8 cellular contexts compared by ENCODE assay signal in genomic region chr4:40057540-40058091, GRCh38. TPM values are rescaled to one million over a fixed set of nuclear protein-coding genes. Genes with fewer than 3 reads are reported as not detected.
DNase-seq lines count a peak whose midpoint lies in the region; ATAC-seq and TF ChIP-seq lines count a peak whose summit lies in the region.

No MANE protein-coding gene starts in this region.

- POLR2A ChIA-PET in Panc1 (lab: Charles Lee): interaction anchor here (0.5 to 0.6 kb wide), 3 partner anchors 15 to 185 kb away, joined by 3 to 5 read pairs (median 4); no protein-coding TSS in a partner anchor
- POLR2A ChIA-PET in naive thymus-derived CD4-positive, alpha-beta T cell (lab: Charles Lee): interaction anchor here (0.5 to 1.7 kb wide), 7 partner anchors 9 to 260 kb away, joined by 3 to 7 read pairs (median 3); no protein-coding TSS in a partner anchor

- H3K4me2 ChIP-seq in DND-41 (ENCODE audit: insufficient read depth, low read length): peak overlapping the region; percentile 85
- peak overlapping the region; percentile 94 for H3K4me2 ChIP-seq in fibroblast of lung (ENCODE audit: extremely low read depth, insufficient read depth, low read length)

- CTCF ChIA-PET in Panc1 (lab: Charles Lee): no interaction called here
- CTCF ChIA-PET in naive thymus-derived CD4-positive, alpha-beta T cell (lab: Charles Lee): interaction anchor here (0.8 to 1.5 kb wide), 3 partner anchors 63 to 260 kb away, joined by 4 to 10 read pairs (median 4); no protein-coding TSS in a partner anchor

- H3K4me1 ChIP-seq in DND-41 (ENCODE audit: insufficient read depth, low read length) (peaks cover 45% of the 10 kb centered on the region), Panc1 (ENCODE audit: control insufficient read depth, insufficient read depth, low read length) (peaks cover 6% of the 10 kb centered on the region; the same call in 1 of the 2 replicates), fibroblast of lung (ENCODE audit: control insufficient read depth, extremely low read depth, insufficient read depth, low read length) (no peaks in the 10 kb centered on the region)
- peaks cover 14 to 15% of the 10 kb centered on the region in 2 donors for H3K4me1 ChIP-seq in naive thymus-derived CD4-positive, alpha-beta T cell (ENCODE audit: control insufficient read depth in 2 of 2, insufficient read depth in 2 of 2, low read length in 2 of 2)

- ATAC-seq in DND-41 (ENCODE audit: insufficient read depth, low read depth) (peak; percentile 77), GM21737 (IDR thresholded peaks at IDR 0.05; ENCODE audit: unreplicated experiment) (peak; percentile 59), Panc1 (peak; percentile 83)
- ATAC-seq in naive thymus-derived CD4-positive, alpha-beta T cell: peak; percentile 80
- peak; percentile 79 for ATAC-seq in stimulated activated naive CD8-positive, alpha-beta T cell treated with anti-CD3 and anti-CD28 coated beads, Interleukin-15, Interleukin-2, amounts not matched to agents 100 U/mL and 50 U/mL, for 24 hours

- H2AFZ ChIP-seq in DND-41 (ENCODE audit: low read depth, low read length): peak overlapping the region; percentile 83
- H2AFZ ChIP-seq in fibroblast of lung (ENCODE audit: low read length): peak overlapping the region; percentile 75

- H4K20me1 ChIP-seq in DND-41 (ENCODE audit: insufficient read depth, low read length) (peaks cover 16% of the 10 kb centered on the region), fibroblast of lung (ENCODE audit: control insufficient read depth, extremely low read depth, insufficient read depth, low read length) (no peaks in the 10 kb centered on the region)

- H3K79me2 ChIP-seq in DND-41 (ENCODE audit: insufficient read depth, low read length): peaks cover 58% of the 10 kb centered on the region
- H3K79me2 ChIP-seq in fibroblast of lung (ENCODE audit: control insufficient read depth, insufficient read depth, low read length): no peaks in the 10 kb centered on the region

- H3K9ac ChIP-seq in DND-41 (ENCODE audit: low read depth, low read length) (peak overlapping the region; percentile 100), fibroblast of lung (ENCODE audit: insufficient read depth, low read length) (peak overlapping the region; percentile 97)

- H3K9me3 ChIP-seq in DND-41 (ENCODE audit: insufficient read depth, low read length, severe bottlenecking) (no peaks in the 10 kb centered on the region), Panc1 (ENCODE audit: control insufficient read depth, insufficient read depth, low read depth, low read length) (no peaks in the 10 kb centered on the region), fibroblast of lung (ENCODE audit: control insufficient read depth, insufficient read depth, low read depth, low read length) (no peaks in the 10 kb centered on the region)
- no peaks in the 10 kb centered on the region for H3K9me3 ChIP-seq in naive thymus-derived CD4-positive, alpha-beta T cell (ENCODE audit: control insufficient read depth in 2 of 3, low read length in 3 of 3)

- no peaks in the 10 kb centered on the region for H3K27me3 Mint-ChIP-seq in activated T-helper 1 cell treated with anti-CD3 and anti-CD28 coated beads, Interleukin-12 subunit alpha, Interleukin-12 subunit beta, Interleukin-2, Interleukin-4 antibody, amounts not matched to agents 30 ng/mL and 10 ng/mL and 1 ng/mL, durations not matched to agents 14 hours and 24 hours and 36 hours (ENCODE audit: insufficient read depth)
- H3K27me3 Mint-ChIP-seq in naive thymus-derived CD4-positive, alpha-beta T cell: peaks cover 0 to 6% (median 0%) of the 10 kb centered on the region in 5 donors

- intact Hi-C loops in Panc1 (cut with micrococcal nuclease; ENCODE audit: unreplicated experiment): loop anchor here (10.0 kb wide), 1 partner anchor 257 kb away; no protein-coding TSS in a partner anchor
- intact Hi-C loops in activated T-helper 1 cell treated with anti-CD3 and anti-CD28 coated beads, Interleukin-12 subunit alpha, Interleukin-12 subunit beta, Interleukin-2, Interleukin-4 antibody, amounts not matched to agents 30 ng/mL and 10 ng/mL and 1 ng/mL, durations not matched to agents 14 hours and 24 hours and 36 hours (cut with micrococcal nuclease): loop anchor here (1.0 to 10.0 kb wide), 10 partner anchors 65 to 1923 kb away; partner anchors contain the start of genes LIAS, RBM47, RPL9 and UBE2K
- intact Hi-C loops in naive thymus-derived CD4-positive, alpha-beta T cell (cut with micrococcal nuclease): loop anchor here (1.0 to 10.0 kb wide), 22 partner anchors 65 to 1923 kb away; partner anchors contain the start of genes LIAS (in 2 of the 2), RPL9 (in 2 of the 2), RFC1 (in 1 of the 2) and SMIM14 (in 1 of the 2)

- peaks cover 47% of the 10 kb centered on the region for H3K4me1 Mint-ChIP-seq in activated T-helper 1 cell treated with anti-CD3 and anti-CD28 coated beads, Interleukin-12 subunit alpha, Interleukin-12 subunit beta, Interleukin-2, Interleukin-4 antibody, amounts not matched to agents 30 ng/mL and 10 ng/mL and 1 ng/mL, durations not matched to agents 14 hours and 24 hours and 36 hours (ENCODE audit: low read depth)
- peaks cover 24 to 54% (median 42%) of the 10 kb centered on the region in 7 donors for H3K4me1 Mint-ChIP-seq in naive thymus-derived CD4-positive, alpha-beta T cell

- in situ Hi-C loops in Panc1 (cut with HindIII; ENCODE audit: low pct_unique_long_range_greater_than_20kb, low sequenced_read_pairs): no loop called here

- H3K4me3 Mint-ChIP-seq in activated T-helper 1 cell treated with anti-CD3 and anti-CD28 coated beads, Interleukin-12 subunit alpha, Interleukin-12 subunit beta, Interleukin-2, Interleukin-4 antibody, amounts not matched to agents 30 ng/mL and 10 ng/mL and 1 ng/mL, durations not matched to agents 14 hours and 24 hours and 36 hours: peak overlapping the region; percentile 96
- peak overlapping the region; percentile 91 to 100 (median 97) for H3K4me3 Mint-ChIP-seq in naive thymus-derived CD4-positive, alpha-beta T cell

- no peak for TF ChIP-seq CTCF in DND-41 (IDR thresholded peaks at IDR 0.05; ENCODE audit: borderline replicate concordance, extremely low read depth, low read length, poor library complexity, severe bottlenecking)
- no peak for TF ChIP-seq CTCF in Panc1 (IDR thresholded peaks at IDR 0.05)
- TF ChIP-seq CTCF in fibroblast of lung (conservative IDR thresholded peaks at IDR 0.05 in 1 of 2, IDR thresholded peaks at IDR 0.05 in 1 of 2; ENCODE audit: low read depth in 1 of 2, low read length in 2 of 2): no peak

- DNase-seq in DND-41 (peak; percentile 86), KG1 (lab: John Stamatoyannopoulos, UW) (peak; percentile 80), Panc1 (ENCODE audit: low read depth, low spot score) (peak; percentile 76), fibroblast of lung (ENCODE audit: low read depth in 2 of 2) (peak; percentile 96 to 97)
- peak; percentile 73 for DNase-seq in activated T-helper 1 cell treated with anti-CD3 and anti-CD28 coated beads, Interleukin-12 subunit alpha, Interleukin-12 subunit beta, Interleukin-2, Interleukin-4 antibody, amounts not matched to agents 30 ng/mL and 10 ng/mL and 1 ng/mL, durations not matched to agents 14 hours and 24 hours and 36 hours (ENCODE audit: low spot score)
- DNase-seq in naive thymus-derived CD4-positive, alpha-beta T cell: peak; percentile 17 to 84 (median 78)
- peak; percentile 63 for DNase-seq in stimulated activated naive CD8-positive, alpha-beta T cell treated with anti-CD3 and anti-CD28 coated beads, Interleukin-15, Interleukin-2, amounts not matched to agents 100 U/mL and 50 U/mL, for 24 hours

- no peaks in the 10 kb centered on the region for H3K27me3 ChIP-seq in DND-41 (ENCODE audit: insufficient read depth, low read length, poor library complexity)
- no peaks in the 10 kb centered on the region for H3K27me3 ChIP-seq in Panc1 (ENCODE audit: control insufficient read depth, insufficient read depth, low read length)
- H3K27me3 ChIP-seq in fibroblast of lung (ENCODE audit: control insufficient read depth, insufficient read depth, low read length): no peaks in the 10 kb centered on the region
- H3K27me3 ChIP-seq in naive thymus-derived CD4-positive, alpha-beta T cell (ENCODE audit: control insufficient read depth in 2 of 2, insufficient read depth in 2 of 2, low read length in 2 of 2): no peaks in the 10 kb centered on the region

- H3K27ac ChIP-seq in DND-41 (ENCODE audit: low read length): peak overlapping the region; percentile 97
- H3K27ac ChIP-seq in Panc1 (ENCODE audit: low read length): peak overlapping the region; percentile 90
- H3K27ac ChIP-seq in fibroblast of lung (ENCODE audit: insufficient read depth, low read length): peak overlapping the region; percentile 95
- H3K27ac ChIP-seq in naive thymus-derived CD4-positive, alpha-beta T cell (ENCODE audit: low read depth, low read length): peak overlapping the region; percentile 91

- no TSS peak for BruUV-seq in Panc1 (replicated peaks; lab: Mats Ljungman, UMichigan)

- no peaks in the 10 kb centered on the region for H3K9me3 Mint-ChIP-seq in activated T-helper 1 cell treated with anti-CD3 and anti-CD28 coated beads, Interleukin-12 subunit alpha, Interleukin-12 subunit beta, Interleukin-2, Interleukin-4 antibody, amounts not matched to agents 30 ng/mL and 10 ng/mL and 1 ng/mL, durations not matched to agents 14 hours and 24 hours and 36 hours
- no peaks in the 10 kb centered on the region for H3K9me3 Mint-ChIP-seq in naive thymus-derived CD4-positive, alpha-beta T cell

- H3K36me3 ChIP-seq in DND-41 (ENCODE audit: insufficient read depth, low read length): peaks cover 29% of the 10 kb centered on the region
- H3K36me3 ChIP-seq in Panc1 (ENCODE audit: control insufficient read depth, insufficient read depth, low read length): no peaks in the 10 kb centered on the region
- no peaks in the 10 kb centered on the region for H3K36me3 ChIP-seq in fibroblast of lung (ENCODE audit: control insufficient read depth, insufficient read depth, low read length)
- peaks cover 0 to 4% (median 0%) of the 10 kb centered on the region in 3 experiments for H3K36me3 ChIP-seq in naive thymus-derived CD4-positive, alpha-beta T cell (ENCODE audit: control insufficient read depth in 2 of 3, insufficient read depth in 3 of 3, low read length in 3 of 3)

- H3K27ac Mint-ChIP-seq in activated T-helper 1 cell treated with anti-CD3 and anti-CD28 coated beads, Interleukin-12 subunit alpha, Interleukin-12 subunit beta, Interleukin-2, Interleukin-4 antibody, amounts not matched to agents 30 ng/mL and 10 ng/mL and 1 ng/mL, durations not matched to agents 14 hours and 24 hours and 36 hours: peak overlapping the region; percentile 100
- H3K27ac Mint-ChIP-seq in naive thymus-derived CD4-positive, alpha-beta T cell: peak overlapping the region; percentile 94 to 99 (median 98)

- H3K36me3 Mint-ChIP-seq in activated T-helper 1 cell treated with anti-CD3 and anti-CD28 coated beads, Interleukin-12 subunit alpha, Interleukin-12 subunit beta, Interleukin-2, Interleukin-4 antibody, amounts not matched to agents 30 ng/mL and 10 ng/mL and 1 ng/mL, durations not matched to agents 14 hours and 24 hours and 36 hours (ENCODE audit: low read depth): peaks cover 16% of the 10 kb centered on the region
- peaks cover 3 to 15% (median 10%) of the 10 kb centered on the region in 5 donors for H3K36me3 Mint-ChIP-seq in naive thymus-derived CD4-positive, alpha-beta T cell

- peak overlapping the region; percentile 86 to 90 for H3K4me3 ChIP-seq in DND-41 (ENCODE audit: low read depth in 1 of 2, low read length in 2 of 2)
- peak overlapping the region; percentile 73 to 83 for H3K4me3 ChIP-seq in Panc1 (ENCODE audit: low read depth in 2 of 2, low read length in 2 of 2)
- peak overlapping the region; percentile 67 to 90 (median 80) for H3K4me3 ChIP-seq in fibroblast of lung (replicated peaks in 1 of 4; ENCODE audit: control extremely low read depth in 1 of 4, insufficient read depth in 1 of 4, low read depth in 3 of 4, low read length in 4 of 4)
- peak overlapping the region; percentile 80 for H3K4me3 ChIP-seq in naive thymus-derived CD4-positive, alpha-beta T cell (ENCODE audit: low read length)

RNA-seq across cellular contexts. Expression of gene N4BP2, which starts 1.0 kb away (rescaled TPM):
- total RNA-seq in Panc1 (2021; ENCODE audit: unreplicated experiment) (8.5 TPM), fibroblast of lung (5.1 and 5.3 TPM in 2 replicates)
- 1.6 TPM for polyA plus RNA-seq in Panc1 (2012; ENCODE audit: insufficient read length)
- total RNA-seq in activated T-helper 1 cell treated with anti-CD3 and anti-CD28 coated beads, Interleukin-12 subunit alpha, Interleukin-12 subunit beta, Interleukin-2, Interleukin-4 antibody, amounts not matched to agents 30 ng/mL and 10 ng/mL and 1 ng/mL, durations not matched to agents 14 hours and 24 hours and 36 hours: 28.7 and 29.0 TPM in 2 replicates
- 2.2 and 3.0 TPM in 2 replicates for polyA plus RNA-seq in fibroblast of lung
- polyA plus RNA-seq in fibroblast of lung (2012): 1.0 and 1.7 TPM in 2 replicates
- polyA minus RNA-seq in fibroblast of lung (ENCODE audit: low replicate concordance): 0.16 and 0.26 TPM in 2 replicates
- 10 to 100 TPM; 16.0 to 37.2 (median 22.2) TPM for total RNA-seq in naive thymus-derived CD4-positive, alpha-beta T cell
- polyA plus RNA-seq in naive thymus-derived CD4-positive, alpha-beta T cell: 10 to 100 TPM; 12.9 to 19.4 TPM

Comparison
In these comparisons a context has a peak if more than half of its experiments do, and no peak if none do; other contexts are left out.
1. Peak in every context shown above with its lines: DNase-seq, ATAC-seq, H3K4me3 ChIP-seq and H3K27ac ChIP-seq.